In the genomic region with DNA sequence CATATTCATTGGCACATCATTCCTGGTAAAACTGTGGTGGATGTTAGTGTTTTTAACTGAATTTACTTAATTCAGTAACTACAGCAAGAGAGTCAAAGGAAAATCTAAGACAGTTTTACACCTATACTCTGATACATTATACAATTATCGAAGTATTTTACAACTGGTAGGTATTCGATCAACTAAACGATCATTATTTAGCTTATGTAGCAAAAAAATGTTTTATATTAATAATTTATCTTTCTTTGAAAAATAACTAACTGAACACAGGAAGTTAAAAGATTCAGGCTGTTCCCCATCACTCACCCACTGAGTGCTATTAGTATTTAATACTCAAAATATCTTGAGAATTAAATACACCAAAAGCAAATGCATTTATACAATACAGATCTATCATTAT, we compare ENCODE assay signal across 2 cellular contexts.
"Had no signal": no experiment of that assay in that cellular context is flagged by ENCODE, and none has a peak within 500 bp of the region (broad histone marks: within the 10 kb centered on the region; RNA-seq: fewer than 3 reads in every experiment).

No MANE protein-coding gene starts in this region.

- DNase-seq: GF-D8 had no signal

- H3K4me3 ChIP-seq: GM12878 had no signal

- ATAC-seq: GM12878 had no signal

- FAIRE-seq: GM12878 had no signal
